Comparison of ENCODE assay signal across 8 cellular contexts in the genomic region with DNA sequence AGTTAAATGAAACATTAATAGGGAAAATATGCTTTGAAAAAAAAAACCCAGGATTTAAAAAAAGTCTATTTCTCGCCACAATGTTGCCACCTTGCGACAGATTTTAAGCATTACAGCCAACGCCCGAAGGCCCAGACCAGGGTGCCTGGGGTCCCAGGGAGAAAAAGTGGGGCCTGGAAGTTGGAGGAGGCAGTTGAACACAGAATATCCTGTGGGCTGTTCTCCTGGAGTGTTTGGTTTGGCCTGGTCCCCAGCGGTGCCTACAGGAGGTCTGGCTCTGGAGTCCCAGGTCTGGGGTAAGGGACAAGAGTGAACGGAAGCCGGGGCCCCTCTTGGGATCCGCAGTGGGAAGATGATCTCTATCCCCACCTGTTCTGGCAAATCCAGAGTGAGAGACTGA. TPM values are rescaled to one million over a fixed set of nuclear protein-coding genes. Genes with fewer than 3 reads are reported as not detected.
DNase-seq lines count a peak whose midpoint lies in the region; ATAC-seq and TF ChIP-seq lines count a peak whose summit lies in the region.

No MANE protein-coding gene starts in this region.

- H3K27ac ChIP-seq in C4-2B, result no peak overlapping the region
- no peak overlapping the region for H3K27ac ChIP-seq in HEK293 (ENCODE audit: extremely low read depth, low read depth, low read length)
- no peak overlapping the region for H3K27ac ChIP-seq in lower lobe of right lung

- no peak for ATAC-seq in lower lobe of right lung
- no peak for ATAC-seq in GM19452 (IDR thresholded peaks at IDR 0.05; ENCODE audit: unreplicated experiment)

- H3K4me3 ChIP-seq in HEK293 (ENCODE audit: low read depth, low read length), result no peak overlapping the region
- H3K4me3 ChIP-seq in lower lobe of right lung, result peak overlapping the region; percentile 55

- TF ChIP-seq CTCF in C4-2B (conservative IDR thresholded peaks at IDR 0.05) (peak; percentile 88), HEK293 (tag by site-specific recombination; IDR thresholded peaks at IDR 0.05) (peak; percentile 59; the same call in 1 of the 2 replicates), lower lobe of right lung (IDR thresholded peaks at IDR 0.05) (peak; percentile 89)

- POLR2A ChIA-PET in HEK293 (lab: Yijun Ruan, JAX), result no interaction called here

- H3K9me3 ChIP-seq in HEK293 (ENCODE audit: control insufficient read depth, insufficient read depth, low read depth, low read length) (no peaks in the 10 kb centered on the region), lower lobe of right lung (no peaks in the 10 kb centered on the region)

- peak; percentile 27 for DNase-seq in SKM-1 (lab: John Stamatoyannopoulos, UW; ENCODE audit: unreplicated experiment)
- DNase-seq in T47D (ENCODE audit: low read depth in 1 of 2, low spot score in 1 of 2), result peak; percentile 41 to 77
- DNase-seq in lower lobe of right lung, result no peak
- DNase-seq in superior temporal gyrus (ENCODE audit: extremely low spot score), result peak; percentile 81
- DNase-seq in SHP77 treated with DMSO at 0.1 percent for 48 hours (lab: John Stamatoyannopoulos, UW), result no peak

- peaks cover 48% of the 10 kb centered on the region for H3K27me3 ChIP-seq in lower lobe of right lung (ENCODE audit: low read depth)

- no peaks in the 10 kb centered on the region for H3K36me3 ChIP-seq in HEK293 (ENCODE audit: control insufficient read depth in 2 of 2, insufficient read depth in 1 of 2, low read length in 2 of 2)
- H3K36me3 ChIP-seq in lower lobe of right lung, result no peaks in the 10 kb centered on the region

- CTCF ChIA-PET in HEK293 (lab: Yijun Ruan, JAX), result interaction anchor here (0.6 to 4.3 kb wide), 24 partner anchors 10 to 895 kb away, joined by 3 to 59 read pairs (median 4); no protein-coding TSS in a partner anchor

- H3K4me1 ChIP-seq in HEK293 (ENCODE audit: control insufficient read depth, insufficient read depth, low read length), result no peaks in the 10 kb centered on the region; the same call in 1 of the 2 replicates
- H3K4me1 ChIP-seq in lower lobe of right lung, result peaks cover 60% of the 10 kb centered on the region

- in situ Hi-C loops in T47D (cut with HindIII; ENCODE audit: low pct_unique_long_range_greater_than_20kb, low sequenced_read_pairs), result no loop called here

- intact Hi-C loops in lower lobe of right lung (cut with DNase I), result loop anchor here (2.0 kb wide), 1 partner anchor 380 kb away; no protein-coding TSS in a partner anchor

TF ChIP-seq in HEK293, 187 proteins besides CTCF, POLR2A, EP300 and RAD21:
- TF ChIP-seq KLF10 (tag by site-specific recombination; IDR thresholded peaks at IDR 0.05), result 0 out of 2 replicates have a peak, but pooled peaks have one; percentile 35
- TF ChIP-seq ZNF660 (tag by site-specific recombination; IDR thresholded peaks at IDR 0.05), result peak; percentile 69; the same call in 1 of the 2 replicates
- TF ChIP-seq ZNF211 (tag by site-specific recombination; IDR thresholded peaks at IDR 0.05; ENCODE audit: low read depth), result no peak
- TF ChIP-seq ZXDB (tag by site-specific recombination; IDR thresholded peaks at IDR 0.05), result 0 out of 2 replicates have a peak, but pooled peaks have one; percentile 23
- 0 out of 2 replicates have a peak, but pooled peaks have one; percentile 18 for TF ChIP-seq GLIS1 (tag by site-specific recombination; IDR thresholded peaks at IDR 0.05)
- TF ChIP-seq ZNF335 (tag by site-specific recombination; conservative IDR thresholded peaks at IDR 0.05), result 0 out of 2 replicates have a peak, but pooled peaks have one; percentile 10
- TF ChIP-seq MYNN (tag by site-specific recombination; IDR thresholded peaks at IDR 0.05; ENCODE audit: borderline replicate concordance), result no peak
- TF ChIP-seq ZNF654 (tag by site-specific recombination; IDR thresholded peaks at IDR 0.05; ENCODE audit: low read depth), result peak; percentile 77
- TF ChIP-seq, protein P1, sequence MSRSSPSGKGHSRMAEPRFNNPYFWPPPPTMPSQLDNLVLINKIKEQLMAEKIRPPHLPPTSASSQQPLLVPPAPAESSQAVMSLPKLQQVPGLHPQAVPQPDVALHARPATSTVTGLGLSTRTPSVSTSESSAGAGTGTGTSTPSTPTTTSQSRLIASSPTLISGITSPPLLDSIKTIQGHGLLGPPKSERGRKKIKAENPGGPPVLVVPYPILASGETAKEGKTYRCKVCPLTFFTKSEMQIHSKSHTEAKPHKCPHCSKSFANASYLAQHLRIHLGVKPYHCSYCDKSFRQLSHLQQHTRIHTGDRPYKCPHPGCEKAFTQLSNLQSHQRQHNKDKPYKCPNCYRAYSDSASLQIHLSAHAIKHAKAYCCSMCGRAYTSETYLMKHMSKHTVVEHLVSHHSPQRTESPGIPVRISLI (tag by site-specific recombination; IDR thresholded peaks at IDR 0.05), result peak; percentile 80; the same call in 1 of the 2 replicates

RNA-seq across cellular contexts. Expression of a gene that starts 3.4 kb away (rescaled TPM):
- total RNA-seq in lower lobe of right lung, result not detected

RNA-seq across cellular contexts. Expression of a gene that starts 11.2 kb away (rescaled TPM):
- total RNA-seq in lower lobe of right lung, result 0.41 TPM

Comparison
In these comparisons a context has a peak if more than half of its experiments do, and no peak if none do; other contexts are left out.
1. DNase-seq: peak in SKM-1 (single experiment), T47D (2 of 2) and superior temporal gyrus (single experiment); none in lower lobe of right lung (single experiment) and SHP77 treated with DMSO at 0.1 percent for 48 hours (single experiment).
2. Peak in every context shown above with its lines, with median percentiles within 50 percentile points of each other: CTCF ChIP-seq.